8 cellular contexts compared by ENCODE assay signal in the genomic region with DNA sequence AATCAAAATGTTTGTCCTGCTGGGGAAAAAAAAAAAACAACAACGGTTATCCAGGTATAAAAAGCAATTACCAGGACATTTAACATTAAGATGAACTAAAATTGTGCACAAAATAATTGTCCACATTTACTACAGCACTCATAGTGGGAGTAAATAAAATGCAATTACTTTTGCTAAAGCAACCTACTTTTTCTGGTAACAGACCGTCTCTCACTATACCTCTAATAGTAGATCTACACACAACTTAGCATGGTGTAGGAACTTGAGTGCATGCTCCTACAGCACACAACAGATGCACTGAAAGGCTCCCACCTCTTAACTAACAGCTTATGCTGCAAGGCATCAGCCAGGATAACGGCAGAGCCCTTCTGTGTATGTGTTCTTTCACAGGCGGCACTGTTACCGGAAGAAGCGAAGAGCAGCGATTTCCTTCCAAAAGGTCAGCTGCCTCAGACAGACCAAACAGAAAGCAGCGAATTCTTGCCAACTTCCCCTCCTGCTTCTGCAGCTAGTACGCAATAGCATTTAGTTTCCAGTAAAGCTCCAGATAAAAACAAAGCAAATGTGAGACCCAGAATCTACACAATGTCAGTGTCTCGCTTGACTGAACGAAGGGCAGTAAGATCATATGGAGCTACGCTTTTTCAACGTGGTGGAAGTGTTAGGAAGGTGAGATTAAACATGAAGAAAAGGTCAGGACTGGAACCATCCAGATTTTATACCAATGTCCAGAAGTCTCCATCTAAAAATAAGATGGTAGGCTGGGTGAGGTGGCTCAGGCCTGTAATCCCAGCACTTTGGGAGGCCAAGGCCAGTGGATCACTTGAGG. TPM values are rescaled to one million over a fixed set of nuclear protein-coding genes. Genes with fewer than 3 reads are reported as not detected.
DNase-seq lines count a peak whose midpoint lies in the region; ATAC-seq and TF ChIP-seq lines count a peak whose summit lies in the region.

No MANE protein-coding gene starts in this region.

- H3K27me3 Mint-ChIP-seq in GM23338 (ENCODE audit: insufficient read depth, low read depth, poor library complexity) (no peaks in the 10 kb centered on the region), mesothelial cell of epicardium (ENCODE audit: low read depth) (no peaks in the 10 kb centered on the region)

- H3K79me2 ChIP-seq in GM23338 (replicated peaks; ENCODE audit: insufficient read depth): peaks cover 74% of the 10 kb centered on the region

- H3K9ac ChIP-seq in duodenal mucosa (ENCODE audit: low read depth in 1 of 2, low read length in 2 of 2): peak overlapping the region in 1 of 2 donors; percentile 22

- H3F3A ChIP-seq in GM23338 (replicated peaks; ENCODE audit: low read depth): no peaks in the 10 kb centered on the region

- H3K4me3 ChIP-seq in GM23338 (no peak overlapping the region), duodenal mucosa (ENCODE audit: low read depth in 1 of 2, low read length in 2 of 2) (peak overlapping the region; percentile 51 to 60)

- no peaks in the 10 kb centered on the region for H3K9me2 ChIP-seq in GM23338 (ENCODE audit: insufficient read depth)

- H2AFZ ChIP-seq in GM23338: no peak overlapping the region

- H3K36me3 Mint-ChIP-seq in GM23338 (ENCODE audit: low read depth): no peaks in the 10 kb centered on the region
- no peaks in the 10 kb centered on the region for H3K36me3 Mint-ChIP-seq in mesothelial cell of epicardium

- H3K4me2 ChIP-seq in GM23338: no peak overlapping the region

- no peaks in the 10 kb centered on the region for H3K27me3 ChIP-seq in GM23338 (ENCODE audit: insufficient read depth)
- no peaks in the 10 kb centered on the region for H3K27me3 ChIP-seq in duodenal mucosa (ENCODE audit: control insufficient read depth in 1 of 2, insufficient read depth in 2 of 2, low read length in 2 of 2)

- H3K4me1 Mint-ChIP-seq in GM23338 (peaks cover 14% of the 10 kb centered on the region), mesothelial cell of epicardium (peaks cover 6% of the 10 kb centered on the region)

- H3K9me3 Mint-ChIP-seq in GM23338: no peaks in the 10 kb centered on the region
- H3K9me3 Mint-ChIP-seq in mesothelial cell of epicardium: no peaks in the 10 kb centered on the region

- no peaks in the 10 kb centered on the region for H3K36me3 ChIP-seq in GM23338 (ENCODE audit: insufficient read depth)
- H3K36me3 ChIP-seq in duodenal mucosa (ENCODE audit: control insufficient read depth in 1 of 2, insufficient read depth in 2 of 2, low read length in 2 of 2): no peaks in the 10 kb centered on the region

- ATAC-seq in GM23338: peak; percentile 66

- TF ChIP-seq CTCF in GM23338 (conservative IDR thresholded peaks at IDR 0.05; ENCODE audit: low read depth in 2 of 2) (no peak), mesothelial cell of epicardium (IDR thresholded peaks at IDR 0.05; ENCODE audit: unreplicated experiment) (no peak)

- 0 out of 2 replicates have a peak overlapping the region, but pooled peaks have one; percentile 3 for H3K27ac ChIP-seq in GM23338 (ENCODE audit: low read depth)
- H3K27ac ChIP-seq in duodenal mucosa (ENCODE audit: low read depth, low read length): peak overlapping the region; percentile 79

- DNase-seq in EL: peak; percentile 70
- peak; percentile 32 for DNase-seq in GM23338 (ENCODE audit: low spot score)
- peak; percentile 71 for DNase-seq in NCI-H2196 (lab: John Stamatoyannopoulos, UW; ENCODE audit: unreplicated experiment)
- DNase-seq in activated CD4-positive, alpha-beta T cell treated with anti-CD3 and anti-CD28 coated beads, Interleukin-2, amount 50 U/mL, for 4 hours: peak; percentile 67 to 69
- DNase-seq in mesothelial cell of epicardium (ENCODE audit: low spot score in 2 of 2, unreplicated experiment in 2 of 2): no peak
- peak; percentile 33 for DNase-seq in stimulated activated CD8-positive, alpha-beta memory T cell treated with anti-CD3 and anti-CD28 coated beads, Interleukin-15, amount 100 ng/mL, for 24 hours (ENCODE audit: low read depth)
- no peak for DNase-seq in HPDE6-E6E7 (ENCODE audit: extremely low spot score)

- no peaks in the 10 kb centered on the region for H4K20me1 ChIP-seq in GM23338 (replicated peaks; ENCODE audit: insufficient read depth)

- H3K27ac Mint-ChIP-seq in GM23338 (no peak overlapping the region), mesothelial cell of epicardium (peak overlapping the region; percentile 91)

- no peak overlapping the region for H3K4me3 Mint-ChIP-seq in GM23338
- peak overlapping the region; percentile 11 for H3K4me3 Mint-ChIP-seq in mesothelial cell of epicardium

- H3K9me3 ChIP-seq in duodenal mucosa (ENCODE audit: control insufficient read depth in 1 of 2, low read length in 2 of 2): no peaks in the 10 kb centered on the region

- H3K4me1 ChIP-seq in GM23338 (ENCODE audit: insufficient read depth): peaks cover 7% of the 10 kb centered on the region
- H3K4me1 ChIP-seq in duodenal mucosa (ENCODE audit: control insufficient read depth in 1 of 2, insufficient read depth in 2 of 2, low read length in 2 of 2): peaks cover 9 to 17% of the 10 kb centered on the region in 2 donors

TF ChIP-seq in GM23338, 12 proteins besides CTCF, POLR2A, EP300 and RAD21 (continues in another document):
- TF ChIP-seq POLR2AphosphoS5 (IDR thresholded peaks at IDR 0.05; ENCODE audit: low read depth) (no peak), ETS1 (IDR thresholded peaks at IDR 0.05) (no peak), JUNB (IDR thresholded peaks at IDR 0.05; ENCODE audit: unreplicated experiment) (no peak), ZNF331 (CRISPR knock-in tag; IDR thresholded peaks at IDR 0.05; ENCODE audit: low read depth) (no peak), EZH2phosphoT487 (IDR thresholded peaks at IDR 0.05; ENCODE audit: unreplicated experiment) (no peak), ZNF114 (CRISPR knock-in tag; IDR thresholded peaks at IDR 0.05) (no peak), CREB1 (CRISPR knock-in tag; IDR thresholded peaks at IDR 0.05; ENCODE audit: low read depth) (no peak)
- TF ChIP-seq, protein P1, sequence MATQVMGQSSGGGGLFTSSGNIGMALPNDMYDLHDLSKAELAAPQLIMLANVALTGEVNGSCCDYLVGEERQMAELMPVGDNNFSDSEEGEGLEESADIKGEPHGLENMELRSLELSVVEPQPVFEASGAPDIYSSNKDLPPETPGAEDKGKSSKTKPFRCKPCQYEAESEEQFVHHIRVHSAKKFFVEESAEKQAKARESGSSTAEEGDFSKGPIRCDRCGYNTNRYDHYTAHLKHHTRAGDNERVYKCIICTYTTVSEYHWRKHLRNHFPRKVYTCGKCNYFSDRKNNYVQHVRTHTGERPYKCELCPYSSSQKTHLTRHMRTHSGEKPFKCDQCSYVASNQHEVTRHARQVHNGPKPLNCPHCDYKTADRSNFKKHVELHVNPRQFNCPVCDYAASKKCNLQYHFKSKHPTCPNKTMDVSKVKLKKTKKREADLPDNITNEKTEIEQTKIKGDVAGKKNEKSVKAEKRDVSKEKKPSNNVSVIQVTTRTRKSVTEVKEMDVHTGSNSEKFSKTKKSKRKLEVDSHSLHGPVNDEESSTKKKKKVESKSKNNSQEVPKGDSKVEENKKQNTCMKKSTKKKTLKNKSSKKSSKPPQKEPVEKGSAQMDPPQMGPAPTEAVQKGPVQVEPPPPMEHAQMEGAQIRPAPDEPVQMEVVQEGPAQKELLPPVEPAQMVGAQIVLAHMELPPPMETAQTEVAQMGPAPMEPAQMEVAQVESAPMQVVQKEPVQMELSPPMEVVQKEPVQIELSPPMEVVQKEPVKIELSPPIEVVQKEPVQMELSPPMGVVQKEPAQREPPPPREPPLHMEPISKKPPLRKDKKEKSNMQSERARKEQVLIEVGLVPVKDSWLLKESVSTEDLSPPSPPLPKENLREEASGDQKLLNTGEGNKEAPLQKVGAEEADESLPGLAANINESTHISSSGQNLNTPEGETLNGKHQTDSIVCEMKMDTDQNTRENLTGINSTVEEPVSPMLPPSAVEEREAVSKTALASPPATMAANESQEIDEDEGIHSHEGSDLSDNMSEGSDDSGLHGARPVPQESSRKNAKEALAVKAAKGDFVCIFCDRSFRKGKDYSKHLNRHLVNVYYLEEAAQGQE (IDR thresholded peaks at IDR 0.05; ENCODE audit: unreplicated experiment): no peak

RNA-seq across cellular contexts. Expression of gene STAT5B, which starts 27.6 kb away (rescaled TPM):
- total RNA-seq in GM23338 (2014; rRNA removed; shearing (Covaris generic)): 47.1 and 60.5 TPM in 2 replicates
- 13.9 and 14.3 TPM in 2 replicates for polyA plus RNA-seq in GM23338 (2016; fragmentation: Nextera tagmentation; extraction: Ambion mirVana)
- total RNA-seq in mesothelial cell of epicardium: 47.7 to 52.3 TPM (median 50.6 TPM) in 3 replicates

RNA-seq across cellular contexts. Expression of gene STAT5A, which starts 39.7 kb away (rescaled TPM):
- total RNA-seq in GM23338 (2014; rRNA removed; shearing (Covaris generic)): 14.6 and 18.1 TPM in 2 replicates
- polyA plus RNA-seq in GM23338 (2016; fragmentation: Nextera tagmentation; extraction: Ambion mirVana): 2.3 and 2.4 TPM in 2 replicates
- total RNA-seq in mesothelial cell of epicardium: 9.5 to 11.7 TPM (median 11.2 TPM) in 3 replicates

RNA-seq across cellular contexts. Expression of gene GHDC, which starts 54.3 kb away (rescaled TPM):
- total RNA-seq in GM23338 (2014; rRNA removed; shearing (Covaris generic)): 6.4 and 13.8 TPM in 2 replicates
- 3.0 and 4.0 TPM in 2 replicates for polyA plus RNA-seq in GM23338 (2016; fragmentation: Nextera tagmentation; extraction: Ambion mirVana)
- 9.2 to 10.7 TPM (median 10.2 TPM) in 3 replicates for total RNA-seq in mesothelial cell of epicardium

Comparison
In these comparisons a context has a peak if more than half of its experiments do, and no peak if none do; other contexts are left out.
1. DNase-seq: peak in EL (single experiment), GM23338 (single experiment), NCI-H2196 (single experiment), activated CD4-positive, alpha-beta T cell treated with anti-CD3 and anti-CD28 coated beads, Interleukin-2, amount 50 U/mL, for 4 hours (2 of 2) and stimulated activated CD8-positive, alpha-beta memory T cell treated with anti-CD3 and anti-CD28 coated beads, Interleukin-15, amount 100 ng/mL, for 24 hours (single experiment); none in mesothelial cell of epicardium (0 of 2) and HPDE6-E6E7 (single experiment).